Comparison of ENCODE assay signal across 7 cellular contexts in the genomic region with DNA sequence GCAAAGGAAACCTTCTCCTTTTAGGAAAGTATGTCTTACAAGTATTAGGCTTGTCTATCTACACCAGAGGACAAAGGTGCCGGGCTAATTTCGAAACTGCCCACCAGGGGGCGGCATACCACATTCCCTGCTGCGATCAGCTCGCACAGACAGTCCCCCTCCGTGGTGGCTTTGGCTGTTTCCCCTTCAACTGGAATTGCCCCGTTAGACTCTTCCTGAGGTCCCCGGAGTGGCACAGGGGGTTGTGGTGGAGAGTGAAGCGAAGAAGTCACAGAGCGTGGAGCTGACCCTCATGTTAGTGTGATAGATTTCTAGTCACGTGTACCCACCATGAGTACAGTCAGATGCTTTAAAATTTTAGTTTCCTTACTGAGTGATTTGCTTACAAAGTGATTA. TPM values are rescaled to one million over a fixed set of nuclear protein-coding genes. Genes with fewer than 3 reads are reported as not detected.
DNase-seq lines count a peak whose midpoint lies in the region; ATAC-seq and TF ChIP-seq lines count a peak whose summit lies in the region.

No MANE protein-coding gene starts in this region.

- intact Hi-C loops in gastrocnemius medialis (cut with DNase I; ENCODE audit: low total_unique reads): no loop called here

- H3K36me3 ChIP-seq in gastrocnemius medialis: no peaks in the 10 kb centered on the region

- H3K4me3 ChIP-seq in gastrocnemius medialis: peak overlapping the region; percentile 49 to 64 (median 60)

- peaks cover 8 to 10% of the 10 kb centered on the region in 2 donors for H3K4me1 ChIP-seq in gastrocnemius medialis

- peak; percentile 65 to 95 (median 79) for TF ChIP-seq CTCF in gastrocnemius medialis (IDR thresholded peaks at IDR 0.05 in 4 of 5, conservative IDR thresholded peaks at IDR 0.05 in 1 of 5)

- ATAC-seq in GM18505 (IDR thresholded peaks at IDR 0.05; ENCODE audit: unreplicated experiment): peak; percentile 60
- ATAC-seq in HG02885 (IDR thresholded peaks at IDR 0.05; ENCODE audit: poor library complexity, unreplicated experiment): peak; percentile 64
- peak; percentile 92 to 94 for ATAC-seq in gastrocnemius medialis

- TF ChIP-seq POLR2A in GM18505 (IDR thresholded peaks at IDR 0.05; ENCODE audit: borderline replicate concordance, extremely low read depth, insufficient read depth, insufficient read length): peak; percentile 38
- TF ChIP-seq POLR2A in gastrocnemius medialis (IDR thresholded peaks at IDR 0.05): no peak

- DNase-seq in NCI-H146 treated with DMSO at 0.1 percent for 48 hours (lab: John Stamatoyannopoulos, UW; ENCODE audit: unreplicated experiment) (peak; percentile 53), T1000 (lab: John Stamatoyannopoulos, UW) (peak; percentile 61), astrocyte of the hippocampus (ENCODE audit: low read depth, low spot score) (peak; percentile 89), iPS DF 4.7 (ENCODE audit: extremely low read depth, low spot score) (peak; percentile 66), gastrocnemius medialis (peak; percentile 39 to 66)

- no peaks in the 10 kb centered on the region for H3K27me3 ChIP-seq in gastrocnemius medialis

- in situ Hi-C loops in gastrocnemius medialis (cut with MboI; ENCODE audit: low sequenced_read_pairs in 4 of 4): no loop called here

- peak overlapping the region in 1 of 4 donors; percentile 16 for H3K27ac ChIP-seq in gastrocnemius medialis

- H3K9me3 ChIP-seq in gastrocnemius medialis: no peaks in the 10 kb centered on the region

RNA-seq across cellular contexts. Expression of a gene that starts 17.5 kb away (rescaled TPM):
- total RNA-seq in gastrocnemius medialis: 10 to 100 TPM in 2 of 4 donors, 1 to 10 TPM in 2; 1.1 to 18.1 (median 11.4) TPM

RNA-seq across cellular contexts. Expression of a gene that starts 20.3 kb away (rescaled TPM):
- total RNA-seq in gastrocnemius medialis: 100 to 1,000 TPM in 1 of 4 donors, 10 to 100 TPM in 3; 61.4 to 103 (median 87.2) TPM

RNA-seq across cellular contexts. Expression of a gene that starts 39.3 kb away (rescaled TPM):
- 1 to 10 TPM in 1 of 4 donors, under 1 TPM in 3; 0.51 to 1.1 (median 0.86) TPM for total RNA-seq in gastrocnemius medialis
